22 cellular contexts compared by ENCODE assay signal in genomic region chr10:131093795-131094366, GRCh38.
DNase-seq lines count a peak whose midpoint lies in the region; ATAC-seq and TF ChIP-seq lines count a peak whose summit lies in the region.
"Had no signal": no experiment of that assay in that cellular context is flagged by ENCODE, and none has a peak within 500 bp of the region (broad histone marks: within the 10 kb centered on the region; RNA-seq: fewer than 3 reads in every experiment).

No MANE protein-coding gene starts in this region.

- H3K79me2 ChIP-seq in trophoblast cell (ENCODE audit: control insufficient read depth, insufficient read depth, low read length, poor library complexity) = peaks cover 9% of the 10 kb centered on the region
- H3K79me2 ChIP-seq in GM23338 (replicated peaks; ENCODE audit: insufficient read depth) = no peaks in the 10 kb centered on the region

- no peaks in the 10 kb centered on the region for H3K9me3 ChIP-seq in BLaER1 treated with 17β-estradiol and CSF1 and Interleukin-3, amounts not matched to agents 10 nM and 100 nM (replicated peaks in 1 of 11)
- no peaks in the 10 kb centered on the region for H3K9me3 ChIP-seq in trophoblast cell (ENCODE audit: insufficient read depth, low read depth, low read length)
- H3K9me3 ChIP-seq: gastroesophageal sphincter, suprapubic skin had no signal

- H4K20me1 ChIP-seq in BLaER1 treated with 17β-estradiol and CSF1 and Interleukin-3, amounts not matched to agents 10 nM and 100 nM = no peaks in the 10 kb centered on the region; a peak in 1 of 22 replicates
- H4K20me1 ChIP-seq in GM23338 (replicated peaks; ENCODE audit: insufficient read depth) = no peaks in the 10 kb centered on the region

- ATAC-seq in WTC11 (no peak), HG02571 (IDR thresholded peaks at IDR 0.05; ENCODE audit: unreplicated experiment) (no peak), GM23338 (no peak; the same call in 2 of the 3 replicates)
- ATAC-seq: activated CD8-positive, alpha-beta T cell treated with anti-CD3 and anti-CD28 coated beads for 36 hours; CD8-positive, alpha-beta T cell; gastroesophageal sphincter; left colon had no signal

- H3K9ac ChIP-seq in BLaER1 treated with 17β-estradiol and CSF1 and Interleukin-3, amounts not matched to agents 10 nM and 100 nM = no peak overlapping the region; a peak in 1 of 22 replicates
- no peak overlapping the region for H3K9ac ChIP-seq in trophoblast cell (ENCODE audit: low read length)

- H3K4me3 ChIP-seq in BLaER1 treated with 17β-estradiol and CSF1 and Interleukin-3, amounts not matched to agents 10 nM and 100 nM = no peak overlapping the region
- H3K4me3 ChIP-seq in trophoblast cell (ENCODE audit: low read depth, low read length) = no peak overlapping the region
- no peak overlapping the region for H3K4me3 ChIP-seq in GM23338
- H3K4me3 ChIP-seq: gastroesophageal sphincter, suprapubic skin had no signal

- DNase-seq in WTC11 (ENCODE audit: low spot score) (no peak), left kidney (ENCODE audit: low read depth, low spot score) (peak; percentile 43), trophoblast cell (no peak), GM23338 (ENCODE audit: low spot score) (no peak)
- DNase-seq in stimulated activated CD4-positive, alpha-beta T cell treated with anti-CD3 and anti-CD28 coated beads, Interleukin-12 subunit alpha, Interleukin-12 subunit beta, amount 100 ng/mL, for 4 hours = no peak
- DNase-seq: activated CD8-positive, alpha-beta memory T cell treated with anti-CD3 and anti-CD28 coated beads, Interleukin-2, amount 50 U/mL, for 48 hours; activated CD8-positive, alpha-beta T cell treated with anti-CD3 and anti-CD28 coated beads for 36 hours; activated naive CD4-positive, alpha-beta T cell treated with anti-CD3 and anti-CD28 coated beads, Interleukin-2, amount 10 ng/mL, durations not matched to agents 7 days and 5 days; AML-193; amniotic stem cell; CD8-positive, alpha-beta T cell; hippocampal formation; immature natural killer cell; left colon; NCI-H2081 treated with DMSO at 0.1 percent for 48 hours; NCI-H2227 treated with DMSO at 0.1 percent for 48 hours; stimulated activated naive CD4-positive, alpha-beta T cell had no signal

- peak overlapping the region; percentile 91 for H2BK5ac ChIP-seq in trophoblast cell (ENCODE audit: low read depth, low read length, poor library complexity)

- peak overlapping the region; percentile 100 for H2BK12ac ChIP-seq in trophoblast cell (ENCODE audit: low read length)

- no peak overlapping the region for H3K27ac Mint-ChIP-seq in WTC11
- H3K27ac Mint-ChIP-seq in GM23338 = no peak overlapping the region
- H3K27ac Mint-ChIP-seq: activated CD8-positive, alpha-beta T cell treated with anti-CD3 and anti-CD28 coated beads for 36 hours; CD8-positive, alpha-beta T cell; immature natural killer cell had no signal

- H3K9me3 Mint-ChIP-seq in WTC11 (peaks cover 35% of the 10 kb centered on the region), GM23338 (peaks cover 70% of the 10 kb centered on the region)
- H3K9me3 Mint-ChIP-seq: activated CD8-positive, alpha-beta T cell treated with anti-CD3 and anti-CD28 coated beads for 36 hours; CD8-positive, alpha-beta T cell; immature natural killer cell had no signal

- TF ChIP-seq CTCF in WTC11 (IDR thresholded peaks at IDR 0.05) = no peak
- TF ChIP-seq CTCF in GM23338 (conservative IDR thresholded peaks at IDR 0.05; ENCODE audit: low read depth in 2 of 2) = no peak

- CTCF ChIA-PET in WTC11 (lab: Charles Lee) = interaction anchor here (1.0 kb wide), 1 partner anchor 10 kb away, joined by 3 read pairs; no protein-coding TSS in a partner anchor

- H3K27ac ChIP-seq in BLaER1 treated with 17β-estradiol and CSF1 and Interleukin-3, amounts not matched to agents 10 nM and 100 nM = peak overlapping the region in 5 of 11 experiments; percentile 35 to 58 (median 56); a peak in 5 of 22 replicates
- H3K27ac ChIP-seq in trophoblast cell (ENCODE audit: low read depth, low read length) (no peak overlapping the region), GM23338 (ENCODE audit: low read depth) (no peak overlapping the region)
- H3K27ac ChIP-seq: gastroesophageal sphincter, HL-60, suprapubic skin had no signal

- H4K8ac ChIP-seq in trophoblast cell (ENCODE audit: low read depth, low read length) = peak overlapping the region; percentile 73

- no peaks in the 10 kb centered on the region for H3K27me3 ChIP-seq in BLaER1 treated with 17β-estradiol and CSF1 and Interleukin-3, amounts not matched to agents 10 nM and 100 nM
- no peaks in the 10 kb centered on the region for H3K27me3 ChIP-seq in trophoblast cell (ENCODE audit: insufficient read depth, low read length)
- H3K27me3 ChIP-seq in GM23338 (ENCODE audit: insufficient read depth) = no peaks in the 10 kb centered on the region
- H3K27me3 ChIP-seq: suprapubic skin had no signal

- peaks cover 39% of the 10 kb centered on the region for H3K36me3 Mint-ChIP-seq in WTC11
- 0 out of 3 replicates have a peak, but pooled peaks cover 12% of the 10 kb centered on the region for H3K36me3 Mint-ChIP-seq in GM23338 (ENCODE audit: low read depth)
- H3K36me3 Mint-ChIP-seq: activated naive CD4-positive, alpha-beta T cell treated with anti-CD3 and anti-CD28 coated beads, Interleukin-2, amount 10 ng/mL, durations not matched to agents 7 days and 5 days; CD8-positive, alpha-beta T cell; immature natural killer cell had no signal

- WGBS in trophoblast cell (ENCODE audit: extremely low coverage, insufficient coverage, insufficient read length) = no CpG with 5 or more reads among the region's 19 CpGs

- no peak overlapping the region for H3K23ac ChIP-seq in trophoblast cell (ENCODE audit: low read length)

- H3K4ac ChIP-seq in trophoblast cell (ENCODE audit: low read depth, low read length) = peak overlapping the region; percentile 68

- no peaks in the 10 kb centered on the region for H3K9me2 ChIP-seq in GM23338 (ENCODE audit: insufficient read depth)

- peaks cover 25% of the 10 kb centered on the region for H3K79me1 ChIP-seq in trophoblast cell (ENCODE audit: low read length)

- peak overlapping the region; percentile 97 for H2AK5ac ChIP-seq in trophoblast cell (ENCODE audit: low read length)

- peak overlapping the region; percentile 98 for H4K91ac ChIP-seq in trophoblast cell (ENCODE audit: low read depth, low read length)

- H3K27me3 Mint-ChIP-seq in WTC11 (ENCODE audit: low read depth) (peaks cover 6% of the 10 kb centered on the region; the same call in 1 of the 2 replicates), GM23338 (ENCODE audit: insufficient read depth, low read depth, poor library complexity) (peaks cover 7% of the 10 kb centered on the region)
- H3K27me3 Mint-ChIP-seq: activated CD8-positive, alpha-beta T cell treated with anti-CD3 and anti-CD28 coated beads for 36 hours; activated naive CD4-positive, alpha-beta T cell treated with anti-CD3 and anti-CD28 coated beads, Interleukin-2, amount 10 ng/mL, durations not matched to agents 7 days and 5 days had no signal

- POLR2A ChIA-PET in WTC11 (lab: Charles Lee) = no interaction called here

- no peaks in the 10 kb centered on the region for H3F3A ChIP-seq in GM23338 (replicated peaks; ENCODE audit: low read depth)

- H3K36me3 ChIP-seq in BLaER1 treated with 17β-estradiol and CSF1 and Interleukin-3, amounts not matched to agents 10 nM and 100 nM = peaks cover 0 to 5% (median 0%) of the 10 kb centered on the region in 11 experiments; a peak in 1 of 22 replicates
- H3K36me3 ChIP-seq in trophoblast cell (ENCODE audit: control insufficient read depth in 1 of 2, insufficient read depth in 2 of 2, low read length in 2 of 2) (peaks cover 2% of the 10 kb centered on the region in 2 experiments), GM23338 (ENCODE audit: insufficient read depth) (no peaks in the 10 kb centered on the region)
- H3K36me3 ChIP-seq: gastroesophageal sphincter, suprapubic skin had no signal

- peak overlapping the region; percentile 15 for H2AFZ ChIP-seq in trophoblast cell (ENCODE audit: insufficient read depth, low read length, poor library complexity)
- H2AFZ ChIP-seq in GM23338 = no peak overlapping the region

- peak overlapping the region; percentile 86 for H3K18ac ChIP-seq in trophoblast cell (ENCODE audit: low read length)

- no peak overlapping the region for H4K12ac ChIP-seq in trophoblast cell (ENCODE audit: low read depth, low read length)

- peak overlapping the region; percentile 89 for H2BK120ac ChIP-seq in trophoblast cell (ENCODE audit: insufficient read depth, low read length, poor library complexity)

- no peak overlapping the region for H3K4me3 Mint-ChIP-seq in WTC11
- no peak overlapping the region for H3K4me3 Mint-ChIP-seq in GM23338
- H3K4me3 Mint-ChIP-seq: activated CD8-positive, alpha-beta T cell treated with anti-CD3 and anti-CD28 coated beads for 36 hours; activated naive CD4-positive, alpha-beta T cell treated with anti-CD3 and anti-CD28 coated beads, Interleukin-2, amount 10 ng/mL, durations not matched to agents 7 days and 5 days; CD8-positive, alpha-beta T cell; immature natural killer cell had no signal

- peaks cover 21 to 60% (median 51%) of the 10 kb centered on the region in 10 experiments for H3K4me1 ChIP-seq in BLaER1 treated with 17β-estradiol and CSF1 and Interleukin-3, amounts not matched to agents 10 nM and 100 nM
- H3K4me1 ChIP-seq in trophoblast cell (ENCODE audit: control insufficient read depth in 1 of 2, insufficient read depth in 2 of 2, low read length in 2 of 2) = peaks cover 17 to 20% of the 10 kb centered on the region in 2 experiments
- no peaks in the 10 kb centered on the region for H3K4me1 ChIP-seq in GM23338 (ENCODE audit: insufficient read depth)
- H3K4me1 ChIP-seq: gastroesophageal sphincter had no signal

- H3K14ac ChIP-seq in trophoblast cell (ENCODE audit: low read length) = peak overlapping the region; percentile 90

- H3K4me1 Mint-ChIP-seq in WTC11 (peaks cover 6% of the 10 kb centered on the region; the same call in 1 of the 2 replicates), GM23338 (peaks cover 8% of the 10 kb centered on the region)
- H3K4me1 Mint-ChIP-seq: immature natural killer cell had no signal

- H3K4me2 ChIP-seq in BLaER1 treated with 17β-estradiol and CSF1 and Interleukin-3, amounts not matched to agents 10 nM and 100 nM = peak overlapping the region; percentile 32 to 74 (median 55)
- H3K4me2 ChIP-seq in trophoblast cell (ENCODE audit: low read length) (no peak overlapping the region), GM23338 (no peak overlapping the region)

TF ChIP-seq in WTC11, 78 proteins besides CTCF, POLR2A, EP300 and RAD21 (continues in another document):
- TF ChIP-seq NFATC4 (CRISPR knock-in tag; IDR thresholded peaks at IDR 0.05) = no peak

TF ChIP-seq in GM23338, 12 proteins besides CTCF, POLR2A, EP300 and RAD21 (continues in another document):
- no peak for TF ChIP-seq ZNF114 (CRISPR knock-in tag; IDR thresholded peaks at IDR 0.05)
- TF ChIP-seq ZNF331 (CRISPR knock-in tag; IDR thresholded peaks at IDR 0.05; ENCODE audit: low read depth) = no peak

Comparison
In these comparisons a context has a peak if more than half of its experiments do, and no peak if none do; other contexts are left out.
1. H3K4me2 ChIP-seq: peak in BLaER1 treated with 17β-estradiol and CSF1 and Interleukin-3, amounts not matched to agents 10 nM and 100 nM (11 of 11); none in trophoblast cell (single experiment) and GM23338 (single experiment).